Comparison of ENCODE assay signal across 9 cellular contexts in the genomic region with DNA sequence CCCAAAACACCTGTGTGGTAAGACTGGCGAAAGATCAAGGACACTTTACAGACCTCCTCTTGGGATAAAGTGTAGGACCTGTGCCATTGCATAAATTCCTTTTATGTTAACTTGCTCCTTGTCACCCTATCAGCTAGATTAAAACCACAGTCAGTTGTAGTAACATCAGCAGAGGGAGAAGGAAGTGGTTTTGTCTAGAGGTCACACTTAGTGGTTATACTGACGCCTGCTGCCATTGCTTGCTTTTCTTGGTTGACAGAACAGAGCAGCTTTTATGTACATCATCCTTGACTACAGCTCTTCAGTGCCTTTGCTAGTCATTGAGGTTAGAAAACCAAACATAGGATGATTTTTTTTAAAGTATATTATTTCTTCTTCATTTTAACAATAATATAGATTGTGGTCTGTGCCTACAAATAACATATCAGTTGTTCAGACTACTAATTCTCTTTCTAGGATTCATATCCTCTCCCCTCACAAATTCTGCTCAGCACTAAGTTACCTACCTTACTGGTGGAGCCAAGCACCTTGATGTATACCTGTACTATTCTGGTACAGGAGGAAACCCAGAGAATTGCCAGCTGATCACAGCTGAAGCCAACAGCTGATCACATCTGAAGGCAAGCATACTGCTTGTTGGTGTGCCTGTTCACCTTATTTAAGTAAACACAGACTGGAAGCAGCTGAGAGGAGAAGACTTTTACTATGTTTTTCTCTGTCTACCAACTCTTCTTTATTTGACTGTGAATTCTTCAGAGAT.
DNase-seq lines count a peak whose midpoint lies in the region; ATAC-seq, FAIRE-seq and TF ChIP-seq lines count a peak whose summit lies in the region.
"Had no signal": no experiment of that assay in that cellular context is flagged by ENCODE, and none has a peak within 500 bp of the region (broad histone marks: within the 10 kb centered on the region; RNA-seq: fewer than 3 reads in every experiment).

No MANE protein-coding gene starts in this region.

- no peak overlapping the region for H3K27ac ChIP-seq in GM12878 (ENCODE audit: control insufficient read depth, insufficient read depth)
- H3K27ac ChIP-seq in kidney (ENCODE audit: low read depth in 2 of 2, low read length in 2 of 2), result peak overlapping the region in 1 of 2 donors; percentile 14

- TF ChIP-seq POLR2A in GM12878 (IDR thresholded peaks at IDR 0.05; ENCODE audit: low read depth, low read length), result no peak

- no peaks in the 10 kb centered on the region for H4K20me1 ChIP-seq in GM12878 (ENCODE audit: control insufficient read depth, insufficient read depth)

- BruUV-seq in GM12878 (replicated peaks; lab: Mats Ljungman, UMichigan), result no TSS peak

- FAIRE-seq in GM12878 (lab: Jason Lieb, UNC) (peak; percentile 47), kidney (lab: Jason Lieb, UNC) (no peak)
- FAIRE-seq: endometrium had no signal

- intact Hi-C loops in GM12878 (cut with micrococcal nuclease; ENCODE audit: unreplicated experiment), result loop anchor here (5.0 kb wide), 1 partner anchor 112 kb away; no protein-coding TSS in a partner anchor
- intact Hi-C loops in kidney (cut with DNase I), result no loop called here

- H3K36me3 ChIP-seq in GM12878 (ENCODE audit: control insufficient read depth in 2 of 2, insufficient read depth in 2 of 2, low read length in 1 of 2) (no peaks in the 10 kb centered on the region), kidney (ENCODE audit: control insufficient read depth in 1 of 2, insufficient read depth in 2 of 2, low read length in 2 of 2) (no peaks in the 10 kb centered on the region)

- peak in 1 of 2 experiments; percentile 57; a peak in 1 of 4 replicates for TF ChIP-seq EP300 in GM12878 (IDR thresholded peaks at IDR 0.05; ENCODE audit: borderline replicate concordance in 1 of 2, control insufficient read depth in 1 of 2, low read depth in 2 of 2, low read length in 2 of 2)

- in situ Hi-C loops in GM12878 (cut with MboI), result no loop called here

- peak; percentile 62 for DNase-seq in DMS153 treated with DMSO at 0.1 percent for 48 hours (lab: John Stamatoyannopoulos, UW; ENCODE audit: unreplicated experiment)
- DNase-seq in Kasumi-1 (lab: John Stamatoyannopoulos, UW), result peak; percentile 19 to 56
- peak; percentile 9 for DNase-seq in GM12878 (ENCODE audit: low read depth, low spot score)
- peak; percentile 64 for DNase-seq in renal cortical epithelial cell (ENCODE audit: low read depth)
- no peak for DNase-seq in COLO829 (ENCODE audit: low spot score)
- no peak for DNase-seq in AG08396 (ENCODE audit: low spot score)
- no peak for DNase-seq in kidney

- H3K9me3 ChIP-seq in GM12878 (replicated peaks; ENCODE audit: control insufficient read depth, insufficient read depth, low read length) (no peaks in the 10 kb centered on the region), kidney (ENCODE audit: control insufficient read depth in 1 of 2, low read length in 2 of 2) (no peaks in the 10 kb centered on the region)

- SMC1A ChIA-PET in GM12878 (lab: Charles Lee; ENCODE audit: uncharacterized antibody, unreplicated experiment), result interaction anchor here (1.0 to 1.1 kb wide), 2 partner anchors 19 to 25 kb away, joined by 3 read pairs; no protein-coding TSS in a partner anchor

- no peak overlapping the region for H3K9ac ChIP-seq in GM12878 (ENCODE audit: control insufficient read depth, insufficient read depth, low read length)
- H3K9ac ChIP-seq in kidney (ENCODE audit: low read length in 2 of 2), result no peak overlapping the region

- no peak overlapping the region for H3K4me3 ChIP-seq in GM12878
- no peak overlapping the region for H3K4me3 ChIP-seq in kidney (ENCODE audit: low read length in 2 of 2)

- ATAC-seq in GM19452 (IDR thresholded peaks at IDR 0.05; ENCODE audit: unreplicated experiment), result peak; percentile 75
- ATAC-seq in GM12878, result peak; percentile 86

- 0% methylated on average over 2 of the region's 2 CpGs for WGBS in GM12878 (ENCODE audit: insufficient coverage, insufficient replicate concordance, low lambda C conversion rate, missing lambda C conversion rate)

- no peaks in the 10 kb centered on the region for H3K27me3 ChIP-seq in GM12878 (replicated peaks in 1 of 2; ENCODE audit: control insufficient read depth in 2 of 2, insufficient read depth in 2 of 2, low read length in 1 of 2)

- TF ChIP-seq RAD21 in GM12878 (IDR thresholded peaks at IDR 0.05; ENCODE audit: insufficient read depth, low read depth, low read length), result no peak

- TF ChIP-seq CTCF in GM12878 (IDR thresholded peaks at IDR 0.05 in 2 of 3, conservative IDR thresholded peaks at IDR 0.05 in 1 of 3; ENCODE audit: control insufficient read depth in 2 of 3, extremely low read depth in 1 of 3, insufficient read depth in 1 of 3, low read depth in 3 of 3, low read length in 3 of 3), result no peak; a peak in 1 of 6 replicates
- no peak for TF ChIP-seq CTCF in kidney (IDR thresholded peaks at IDR 0.05; ENCODE audit: borderline replicate concordance, extremely low read depth, insufficient read depth)

- CTCF ChIA-PET in GM12878 (lab: Yijun Ruan, JAX), result no interaction called here

- no peaks in the 10 kb centered on the region for H3K79me2 ChIP-seq in GM12878 (ENCODE audit: control insufficient read depth, insufficient read depth, low read length)

- H3K4me1 ChIP-seq in GM12878 (ENCODE audit: control insufficient read depth, insufficient read depth, low read length), result no peaks in the 10 kb centered on the region
- H3K4me1 ChIP-seq in kidney (ENCODE audit: control insufficient read depth in 1 of 2, insufficient read depth in 1 of 2, low read depth in 1 of 2, low read length in 2 of 2), result peaks cover 14 to 16% of the 10 kb centered on the region in 2 donors

- RAD21 ChIA-PET in GM12878 (lab: Charles Lee; ENCODE audit: unreplicated experiment), result no interaction called here

- POLR2A ChIA-PET in GM12878 (lab: Charles Lee), result no interaction called here

- H2AFZ ChIP-seq in GM12878 (ENCODE audit: control insufficient read depth, low read depth, low read length), result no peak overlapping the region

- H3K4me2 ChIP-seq in GM12878 (ENCODE audit: control insufficient read depth, insufficient read depth), result no peak overlapping the region

TF ChIP-seq in GM12878, 131 proteins besides CTCF, POLR2A, EP300 and RAD21 (continues in another document):
- TF ChIP-seq BCL11A (IDR thresholded peaks at IDR 0.05; ENCODE audit: low read depth, low read length) (no peak), BHLHE40 (IDR thresholded peaks at IDR 0.05; ENCODE audit: borderline replicate concordance in 1 of 2, low read depth in 2 of 2, low read length in 1 of 2) (peak; percentile 68 to 74; a peak in 3 of 4 replicates), RUNX3 (IDR thresholded peaks at IDR 0.05; ENCODE audit: low read length) (peak; percentile 77), YY1 (IDR thresholded peaks at IDR 0.05; ENCODE audit: low read depth, low read length) (no peak), NBN (IDR thresholded peaks at IDR 0.05) (no peak), IKZF2 (IDR thresholded peaks at IDR 0.05) (peak in 1 of 2 experiments; percentile 22; a peak in 2 of 4 replicates), EED (IDR thresholded peaks at IDR 0.05; ENCODE audit: low read depth) (no peak), SP1 (IDR thresholded peaks at IDR 0.05; ENCODE audit: low read depth, low read length) (no peak), SPI1 (IDR thresholded peaks at IDR 0.05; ENCODE audit: borderline replicate concordance, insufficient read depth, low read depth, low read length) (0 out of 2 replicates have a peak, but pooled peaks have one; percentile 2)
- TF ChIP-seq, protein P1, sequence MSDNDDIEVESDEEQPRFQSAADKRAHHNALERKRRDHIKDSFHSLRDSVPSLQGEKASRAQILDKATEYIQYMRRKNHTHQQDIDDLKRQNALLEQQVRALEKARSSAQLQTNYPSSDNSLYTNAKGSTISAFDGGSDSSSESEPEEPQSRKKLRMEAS (IDR thresholded peaks at IDR 0.05; ENCODE audit: low read depth, low read length), result no peak
- TF ChIP-seq, protein P2, sequence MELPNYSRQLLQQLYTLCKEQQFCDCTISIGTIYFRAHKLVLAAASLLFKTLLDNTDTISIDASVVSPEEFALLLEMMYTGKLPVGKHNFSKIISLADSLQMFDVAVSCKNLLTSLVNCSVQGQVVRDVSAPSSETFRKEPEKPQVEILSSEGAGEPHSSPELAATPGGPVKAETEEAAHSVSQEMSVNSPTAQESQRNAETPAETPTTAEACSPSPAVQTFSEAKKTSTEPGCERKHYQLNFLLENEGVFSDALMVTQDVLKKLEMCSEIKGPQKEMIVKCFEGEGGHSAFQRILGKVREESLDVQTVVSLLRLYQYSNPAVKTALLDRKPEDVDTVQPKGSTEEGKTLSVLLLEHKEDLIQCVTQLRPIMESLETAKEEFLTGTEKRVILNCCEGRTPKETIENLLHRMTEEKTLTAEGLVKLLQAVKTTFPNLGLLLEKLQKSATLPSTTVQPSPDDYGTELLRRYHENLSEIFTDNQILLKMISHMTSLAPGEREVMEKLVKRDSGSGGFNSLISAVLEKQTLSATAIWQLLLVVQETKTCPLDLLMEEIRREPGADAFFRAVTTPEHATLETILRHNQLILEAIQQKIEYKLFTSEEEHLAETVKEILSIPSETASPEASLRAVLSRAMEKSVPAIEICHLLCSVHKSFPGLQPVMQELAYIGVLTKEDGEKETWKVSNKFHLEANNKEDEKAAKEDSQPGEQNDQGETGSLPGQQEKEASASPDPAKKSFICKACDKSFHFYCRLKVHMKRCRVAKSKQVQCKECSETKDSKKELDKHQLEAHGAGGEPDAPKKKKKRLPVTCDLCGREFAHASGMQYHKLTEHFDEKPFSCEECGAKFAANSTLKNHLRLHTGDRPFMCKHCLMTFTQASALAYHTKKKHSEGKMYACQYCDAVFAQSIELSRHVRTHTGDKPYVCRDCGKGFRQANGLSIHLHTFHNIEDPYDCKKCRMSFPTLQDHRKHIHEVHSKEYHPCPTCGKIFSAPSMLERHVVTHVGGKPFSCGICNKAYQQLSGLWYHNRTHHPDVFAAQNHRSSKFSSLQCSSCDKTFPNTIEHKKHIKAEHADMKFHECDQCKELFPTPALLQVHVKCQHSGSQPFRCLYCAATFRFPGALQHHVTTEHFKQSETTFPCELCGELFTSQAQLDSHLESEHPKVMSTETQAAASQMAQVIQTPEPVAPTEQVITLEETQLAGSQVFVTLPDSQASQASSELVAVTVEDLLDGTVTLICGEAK (IDR thresholded peaks at IDR 0.05; ENCODE audit: borderline replicate concordance), result no peak
- TF ChIP-seq, protein P3, sequence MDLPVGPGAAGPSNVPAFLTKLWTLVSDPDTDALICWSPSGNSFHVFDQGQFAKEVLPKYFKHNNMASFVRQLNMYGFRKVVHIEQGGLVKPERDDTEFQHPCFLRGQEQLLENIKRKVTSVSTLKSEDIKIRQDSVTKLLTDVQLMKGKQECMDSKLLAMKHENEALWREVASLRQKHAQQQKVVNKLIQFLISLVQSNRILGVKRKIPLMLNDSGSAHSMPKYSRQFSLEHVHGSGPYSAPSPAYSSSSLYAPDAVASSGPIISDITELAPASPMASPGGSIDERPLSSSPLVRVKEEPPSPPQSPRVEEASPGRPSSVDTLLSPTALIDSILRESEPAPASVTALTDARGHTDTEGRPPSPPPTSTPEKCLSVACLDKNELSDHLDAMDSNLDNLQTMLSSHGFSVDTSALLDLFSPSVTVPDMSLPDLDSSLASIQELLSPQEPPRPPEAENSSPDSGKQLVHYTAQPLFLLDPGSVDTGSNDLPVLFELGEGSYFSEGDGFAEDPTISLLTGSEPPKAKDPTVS (IDR thresholded peaks at IDR 0.05; ENCODE audit: low read depth, low read length), result no peak

Comparison
In these comparisons a context has a peak if more than half of its experiments do, and no peak if none do; other contexts are left out.
1. DNase-seq: peak in DMS153 treated with DMSO at 0.1 percent for 48 hours (single experiment), Kasumi-1 (2 of 2), GM12878 (single experiment) and renal cortical epithelial cell (single experiment); none in COLO829 (single experiment), AG08396 (single experiment) and kidney (single experiment).